ENCODE assay signal across 9 cellular contexts in the genomic region with DNA sequence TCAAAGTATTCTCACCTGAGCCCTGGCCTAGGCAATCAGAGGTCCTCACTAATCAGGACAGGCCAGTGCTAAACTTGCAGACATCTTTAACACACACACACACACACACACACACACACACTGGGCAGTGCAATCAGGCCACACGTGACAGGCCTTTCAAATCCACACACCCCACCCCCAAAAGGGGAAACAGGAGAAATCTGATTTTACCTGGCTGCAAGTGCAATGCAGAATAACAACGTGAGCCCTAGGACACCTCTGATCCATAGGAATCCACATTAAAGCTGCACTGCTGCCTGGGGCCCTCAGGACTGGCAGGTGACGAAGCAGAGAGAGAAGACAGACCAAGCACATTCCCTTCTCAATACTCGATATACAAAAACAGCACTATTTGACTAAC.
DNase-seq lines count a peak whose midpoint lies in the region; ATAC-seq and TF ChIP-seq lines count a peak whose summit lies in the region.
"Had no signal": no experiment of that assay in that cellular context is flagged by ENCODE, and none has a peak within 500 bp of the region (broad histone marks: within the 10 kb centered on the region; RNA-seq: fewer than 3 reads in every experiment).

No MANE protein-coding gene starts in this region.

- peak overlapping the region; percentile 95 to 98 for H3K27ac Mint-ChIP-seq in effector memory CD8-positive, alpha-beta T cell

- H3K27me3 Mint-ChIP-seq in effector memory CD8-positive, alpha-beta T cell, result no peaks in the 10 kb centered on the region

- H3K9me3 ChIP-seq in PC-9 (ENCODE audit: insufficient read depth, low read depth), result no peaks in the 10 kb centered on the region
- H3K9me3 ChIP-seq in osteoblast (ENCODE audit: low read depth, low read length), result no peaks in the 10 kb centered on the region

- POLR2A ChIA-PET in PC-9 (lab: Charles Lee; ENCODE audit: unreplicated experiment), result no interaction called here

- H3K4me1 ChIP-seq in PC-9 (replicated peaks; ENCODE audit: insufficient read depth), result peaks cover 75% of the 10 kb centered on the region
- H3K4me1 ChIP-seq in osteoblast (ENCODE audit: insufficient read depth, low read length), result peaks cover 9% of the 10 kb centered on the region

- H2AFZ ChIP-seq in PC-9 (no peak overlapping the region), osteoblast (ENCODE audit: low read length) (peak overlapping the region; percentile 20)

- CTCF ChIA-PET in PC-9 (lab: Charles Lee), result no interaction called here

- peaks cover 77 to 89% of the 10 kb centered on the region in 2 donors for H3K4me1 Mint-ChIP-seq in effector memory CD8-positive, alpha-beta T cell (ENCODE audit: low read depth in 2 of 2)

- intact Hi-C loops in PC-9 (cut with micrococcal nuclease; ENCODE audit: unreplicated experiment), result no loop called here

- peak overlapping the region; percentile 47 for H3K4me2 ChIP-seq in PC-9
- H3K4me2 ChIP-seq in osteoblast (ENCODE audit: insufficient read depth, low read length), result no peak overlapping the region

- H3K27me3 ChIP-seq in PC-9 (ENCODE audit: insufficient read depth, low read depth) (no peaks in the 10 kb centered on the region), osteoblast (ENCODE audit: insufficient read depth, low read length) (no peaks in the 10 kb centered on the region)

- TF ChIP-seq CTCF in GM12865 (IDR thresholded peaks at IDR 0.05; ENCODE audit: insufficient read depth, low read depth, low read length, missing control alignments), result no peak
- TF ChIP-seq CTCF in PC-9 (conservative IDR thresholded peaks at IDR 0.05), result no peak
- no peak for TF ChIP-seq CTCF in osteoblast (IDR thresholded peaks at IDR 0.05; ENCODE audit: extremely low read depth, low read depth, low read length)

- H3K4me3 ChIP-seq in GM12865 (ENCODE audit: low read depth, low read length), result no peak overlapping the region
- no peak overlapping the region for H3K4me3 ChIP-seq in PC-9
- no peak overlapping the region for H3K4me3 ChIP-seq in osteoblast (ENCODE audit: insufficient read depth, low read length)

- no TSS peak for BruUV-seq in PC-9 (replicated peaks; lab: Mats Ljungman, UMichigan)

- peaks cover 100% of the 10 kb centered on the region for H3K79me2 ChIP-seq in PC-9 (ENCODE audit: low read depth)
- H3K79me2 ChIP-seq in osteoblast (ENCODE audit: insufficient read depth, low read length), result peaks cover 57% of the 10 kb centered on the region

- H3K36me3 ChIP-seq in PC-9 (ENCODE audit: low read depth), result peaks cover 26% of the 10 kb centered on the region
- no peaks in the 10 kb centered on the region for H3K36me3 ChIP-seq in osteoblast (ENCODE audit: insufficient read depth, low read length)

- peak overlapping the region; percentile 77 to 78 for H3K4me3 Mint-ChIP-seq in effector memory CD8-positive, alpha-beta T cell

- no peaks in the 10 kb centered on the region for H3K9me3 Mint-ChIP-seq in effector memory CD8-positive, alpha-beta T cell

- H3F3A ChIP-seq in PC-9 (ENCODE audit: insufficient read depth, low read depth), result peaks cover 61% of the 10 kb centered on the region

- DNase-seq in GM12865 (ENCODE audit: low read depth) (peak; percentile 38), PC-9 (no peak), osteoblast (ENCODE audit: insufficient read length, low spot score, missing footprints) (no peak), NCI-H1436 treated with DMSO at 0.1 percent for 48 hours (lab: John Stamatoyannopoulos, UW) (no peak), NCI-H446 treated with DMSO at 0.1 percent for 48 hours (lab: John Stamatoyannopoulos, UW) (no peak)
- no peak for DNase-seq in effector memory CD8-positive, alpha-beta T cell
- DNase-seq: activated CD8-positive, alpha-beta memory T cell treated with anti-CD3 and anti-CD28 coated beads, Interleukin-2, amount 50 U/mL, for 4 hours had no signal

- H4K20me1 ChIP-seq in PC-9 (ENCODE audit: insufficient read depth) (peaks cover 30% of the 10 kb centered on the region), osteoblast (ENCODE audit: insufficient read depth, low read length) (no peaks in the 10 kb centered on the region)

- no peak for ATAC-seq in effector memory CD8-positive, alpha-beta T cell (replicated peaks)
- ATAC-seq in esophagus mucosa, result no peak
- ATAC-seq in GM21526 (IDR thresholded peaks at IDR 0.05; ENCODE audit: low FRiP score, unreplicated experiment), result no peak

- no peaks in the 10 kb centered on the region for H3K9me2 ChIP-seq in PC-9 (ENCODE audit: insufficient read depth)

- H3K27ac ChIP-seq in PC-9, result peak overlapping the region; percentile 69
- H3K27ac ChIP-seq in osteoblast (ENCODE audit: low read depth, low read length), result peak overlapping the region; percentile 13

- peaks cover 80% of the 10 kb centered on the region for H3K36me3 Mint-ChIP-seq in effector memory CD8-positive, alpha-beta T cell (ENCODE audit: insufficient read depth)
